ENCODE assay signal across 11 cellular contexts in the genomic region with DNA sequence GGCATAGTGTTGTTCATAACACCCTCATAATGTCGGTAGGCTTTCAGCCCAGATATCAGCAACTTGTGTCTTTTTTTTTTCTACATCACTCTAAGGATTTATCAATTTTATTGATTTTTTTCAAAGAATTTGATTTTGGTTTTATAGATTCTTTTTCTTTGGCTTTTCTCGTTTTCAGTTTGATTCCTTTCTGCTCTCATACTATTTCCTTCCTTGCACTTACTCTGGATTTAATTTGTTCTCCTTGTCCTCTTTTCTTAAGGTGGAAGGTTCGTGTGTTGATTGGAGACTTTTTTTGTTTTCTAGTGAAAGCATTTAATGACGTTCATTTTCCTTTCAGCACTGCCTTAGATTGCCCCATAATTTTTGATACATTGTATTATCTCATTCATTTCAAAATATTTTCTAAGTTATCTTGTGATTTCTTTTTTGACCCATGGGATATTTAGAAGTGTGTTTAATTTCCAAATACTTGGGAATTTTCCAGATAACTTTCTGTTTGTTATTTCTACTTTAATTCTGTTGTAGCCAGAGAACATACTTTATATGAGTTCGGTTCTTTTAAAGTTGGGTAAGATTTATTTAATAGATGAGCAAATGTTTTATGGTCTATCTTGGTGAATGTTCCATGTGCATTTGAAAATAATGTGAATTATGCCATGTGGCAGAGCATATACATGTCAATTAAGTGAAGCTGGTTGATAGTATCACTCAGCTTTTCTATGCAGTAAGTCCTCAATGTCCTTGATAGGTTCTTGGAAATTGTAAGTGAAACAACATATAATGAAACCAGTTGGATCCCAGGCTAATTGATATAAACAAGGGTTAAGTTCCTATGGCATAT.
"Had no signal": no experiment of that assay in that cellular context is flagged by ENCODE, and none has a peak within 500 bp of the region (broad histone marks: within the 10 kb centered on the region; RNA-seq: fewer than 3 reads in every experiment).

No MANE protein-coding gene starts in this region.

- H3K36me3 Mint-ChIP-seq: stimulated activated memory B cell treated with anti-CD40 and anti-IgM and Interleukin-4, amounts not matched to agents 10 μg/mL and 1 μg/mL and 100 μg/mL, for 72 hours had no signal

- ATAC-seq: left lobe of liver; right cardiac atrium; stimulated activated memory B cell treated with anti-CD40 and anti-IgM and Interleukin-4, amounts not matched to agents 10 μg/mL and 1 μg/mL and 100 μg/mL, for 72 hours had no signal

- H3K4me3 Mint-ChIP-seq: nephron; stimulated activated memory B cell treated with anti-CD40 and anti-IgM and Interleukin-4, amounts not matched to agents 10 μg/mL and 1 μg/mL and 100 μg/mL, for 72 hours; T-helper 2 cell treated with Interferon-gamma antibody and Interleukin-4, amounts not matched to agents 5 μg/mL and 100 μg/mL, for 36 hours had no signal

- DNase-seq: activated CD4-positive, CD25-positive, alpha-beta regulatory T cell treated with anti-CD3 and anti-CD28 coated beads, Interleukin-2, amount 50 U/mL, for 72 hours; esophagus squamous epithelium; islet precursor cell; occipital lobe; right cardiac atrium; SIG-M5 had no signal

- H3K27ac Mint-ChIP-seq: nephron; progenitor cell of endocrine pancreas; stimulated activated memory B cell treated with anti-CD40 and anti-IgM and Interleukin-4, amounts not matched to agents 10 μg/mL and 1 μg/mL and 100 μg/mL, for 72 hours; T-helper 2 cell treated with Interferon-gamma antibody and Interleukin-4, amounts not matched to agents 5 μg/mL and 100 μg/mL, for 36 hours had no signal
